34 cellular contexts compared by ENCODE assay signal in the genomic region with DNA sequence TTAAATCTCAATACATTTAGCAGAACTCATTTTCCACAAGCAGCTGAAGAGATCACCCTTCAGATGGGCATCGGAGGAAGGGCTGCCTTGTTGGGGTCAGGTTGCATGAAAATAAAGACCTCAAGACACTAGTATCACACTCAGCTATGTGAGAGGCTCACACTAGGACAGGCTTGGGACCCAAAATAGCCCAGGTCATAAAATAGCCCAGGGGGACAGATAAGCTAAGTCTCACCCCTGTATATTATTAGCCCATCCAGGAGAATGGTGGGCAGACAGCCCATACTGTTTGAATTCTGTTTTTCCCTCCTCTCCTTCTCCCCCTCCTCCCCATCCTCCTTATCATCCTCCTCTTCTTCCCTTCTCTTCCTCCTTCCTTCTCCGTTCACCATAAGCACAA.
"Had no signal": no experiment of that assay in that cellular context is flagged by ENCODE, and none has a peak within 500 bp of the region (broad histone marks: within the 10 kb centered on the region; RNA-seq: fewer than 3 reads in every experiment).

No MANE protein-coding gene starts in this region.

- H3K27ac ChIP-seq: adrenal gland, body of pancreas, brain microvascular endothelial cell, breast epithelium, VCaP had no signal

- H3K27me3 ChIP-seq: adrenal gland, body of pancreas, brain microvascular endothelial cell had no signal

- H3K27me3 Mint-ChIP-seq: activated CD4-positive, alpha-beta memory T cell treated with anti-CD3 and anti-CD28 coated beads for 36 hours; activated CD4-positive, alpha-beta T cell treated with anti-CD3 and anti-CD28 coated beads, Interleukin-2, amount 10 ng/mL, durations not matched to agents 24 days and 14 days; activated CD8-positive, alpha-beta T cell treated with anti-CD3 and anti-CD28 coated beads for 36 hours; activated naive CD8-positive, alpha-beta T cell treated with anti-CD3 and anti-CD28 coated beads for 36 hours had no signal

- DNase-seq: activated B cell treated with CpG ODN at 0.5 μM for 24 hours; activated CD4-positive, alpha-beta memory T cell treated with anti-CD3 and anti-CD28 coated beads for 36 hours; activated CD4-positive, alpha-beta T cell treated with anti-CD3 and anti-CD28 coated beads for 4 hours; activated CD4-positive, alpha-beta T cell treated with anti-CD3 and anti-CD28 coated beads, Interleukin-2, amount 10 ng/mL, durations not matched to agents 24 days and 14 days; activated CD4-positive, alpha-beta T cell treated with anti-CD3 and anti-CD28 coated beads, Interleukin-2, amount 50 U/mL, for 1 hour; activated CD4-positive, alpha-beta T cell treated with anti-CD3 and anti-CD28 coated beads, Interleukin-2, amount 50 U/mL, for 4 hours; activated CD4-positive, CD25-positive, alpha-beta regulatory T cell treated with anti-CD3 and anti-CD28 coated beads, Interleukin-2, amount 50 U/mL, for 72 hours; activated CD8-positive, alpha-beta memory T cell treated with anti-CD3 and anti-CD28 coated beads, Interleukin-2, amount 50 U/mL, for 4 hours; activated CD8-positive, alpha-beta T cell treated with anti-CD3 and anti-CD28 coated beads for 36 hours; activated effector memory CD4-positive, alpha-beta T cell treated with anti-CD3 and anti-CD28 coated beads, Interleukin-2, amount 50 U/mL, for 16 hours; activated gamma-delta T cell treated with Interleukin-2 at 50 U/mL for 16 hours; activated naive CD4-positive, alpha-beta T cell; activated naive CD4-positive, alpha-beta T cell treated with anti-CD3 and anti-CD28 coated beads for 36 hours; activated naive CD4-positive, alpha-beta T cell treated with anti-CD3 and anti-CD28 coated beads, Interleukin-2, amount 50 U/mL, for 16 hours; activated naive CD8-positive, alpha-beta T cell treated with anti-CD3 and anti-CD28 coated beads for 36 hours; activated T-cell treated with anti-CD3 and anti-CD28 coated beads for 4 hours; activated T-cell treated with anti-CD3 and anti-CD28 coated beads, Interleukin-2, amount 50 U/mL, for 1 hour; activated T-cell treated with anti-CD3 and anti-CD28 coated beads, Interleukin-2, amount 50 U/mL, for 4 hours; activated T-cell treated with anti-CD3 and anti-CD28 coated beads, Interleukin-2, amount 50 U/mL, for 72 hours; adrenal gland; amniotic stem cell; aorta; body of pancreas; brain microvascular endothelial cell; central memory CD4-positive, alpha-beta T cell; SW 1271; T-helper 2 cell; T-helper 9 cell had no signal

- H3K9me3 Mint-ChIP-seq: activated B cell treated with CpG ODN at 0.5 μM for 24 hours; activated CD4-positive, alpha-beta memory T cell treated with anti-CD3 and anti-CD28 coated beads for 36 hours; activated CD4-positive, alpha-beta T cell treated with anti-CD3 and anti-CD28 coated beads, Interleukin-2, amount 10 ng/mL, durations not matched to agents 24 days and 14 days; activated CD8-positive, alpha-beta T cell treated with anti-CD3 and anti-CD28 coated beads for 36 hours; activated naive CD4-positive, alpha-beta T cell treated with anti-CD3 and anti-CD28 coated beads for 36 hours; activated naive CD4-positive, alpha-beta T cell treated with anti-CD3 and anti-CD28 coated beads, Interleukin-2, amount 50 U/mL, for 72 hours; activated naive CD8-positive, alpha-beta T cell treated with anti-CD3 and anti-CD28 coated beads for 36 hours; activated T-cell treated with anti-CD3 and anti-CD28 coated beads, Interleukin-2, amount 50 U/mL, for 4 hours; activated T-cell treated with anti-CD3 and anti-CD28 coated beads, Interleukin-2, amount 50 U/mL, for 72 hours; activated T-helper 1 cell treated with anti-CD3 and anti-CD28 coated beads, Interleukin-12 subunit alpha, Interleukin-12 subunit beta, Interleukin-2, Interleukin-4 antibody, amounts not matched to agents 30 ng/mL and 10 ng/mL and 1 ng/mL, durations not matched to agents 14 hours and 24 hours and 36 hours; activated T-helper 17 cell treated with anti-CD3 and anti-CD28 coated beads, Interleukin-2, amount 50 U/mL, for 72 hours; T-helper 2 cell treated with Interferon-gamma antibody and Interleukin-4, amounts not matched to agents 5 μg/mL and 100 μg/mL, for 36 hours had no signal

- H3K4me3 Mint-ChIP-seq: activated B cell treated with CpG ODN at 0.5 μM for 24 hours; activated CD4-positive, alpha-beta memory T cell treated with anti-CD3 and anti-CD28 coated beads for 36 hours; activated CD4-positive, alpha-beta T cell treated with anti-CD3 and anti-CD28 coated beads, Interleukin-2, amount 10 ng/mL, durations not matched to agents 24 days and 14 days; activated CD8-positive, alpha-beta T cell treated with anti-CD3 and anti-CD28 coated beads for 36 hours; activated naive CD4-positive, alpha-beta T cell treated with anti-CD3 and anti-CD28 coated beads for 36 hours; activated naive CD8-positive, alpha-beta T cell treated with anti-CD3 and anti-CD28 coated beads for 36 hours; activated T-cell treated with anti-CD3 and anti-CD28 coated beads, Interleukin-2, amount 50 U/mL, for 4 hours; activated T-cell treated with anti-CD3 and anti-CD28 coated beads, Interleukin-2, amount 50 U/mL, for 72 hours; activated T-helper 1 cell treated with anti-CD3 and anti-CD28 coated beads, Interleukin-12 subunit alpha, Interleukin-12 subunit beta, Interleukin-2, Interleukin-4 antibody, amounts not matched to agents 30 ng/mL and 10 ng/mL and 1 ng/mL, durations not matched to agents 14 hours and 24 hours and 36 hours; activated T-helper 17 cell treated with anti-CD3 and anti-CD28 coated beads, Interleukin-2, amount 50 U/mL, for 72 hours; T-helper 2 cell treated with Interferon-gamma antibody and Interleukin-4, amounts not matched to agents 5 μg/mL and 100 μg/mL, for 36 hours had no signal

- H3K36me3 ChIP-seq: adrenal gland, brain microvascular endothelial cell, breast epithelium had no signal

- H3K27ac Mint-ChIP-seq: activated B cell treated with CpG ODN at 0.5 μM for 24 hours; activated CD4-positive, alpha-beta memory T cell treated with anti-CD3 and anti-CD28 coated beads for 36 hours; activated CD4-positive, alpha-beta T cell treated with anti-CD3 and anti-CD28 coated beads, Interleukin-2, amount 10 ng/mL, durations not matched to agents 24 days and 14 days; activated CD8-positive, alpha-beta T cell treated with anti-CD3 and anti-CD28 coated beads for 36 hours; activated naive CD4-positive, alpha-beta T cell treated with anti-CD3 and anti-CD28 coated beads for 36 hours; activated naive CD4-positive, alpha-beta T cell treated with anti-CD3 and anti-CD28 coated beads, Interleukin-2, amount 50 U/mL, for 72 hours; activated naive CD8-positive, alpha-beta T cell treated with anti-CD3 and anti-CD28 coated beads for 36 hours; activated T-cell treated with anti-CD3 and anti-CD28 coated beads, Interleukin-2, amount 50 U/mL, for 72 hours; activated T-helper 1 cell treated with anti-CD3 and anti-CD28 coated beads, Interleukin-12 subunit alpha, Interleukin-12 subunit beta, Interleukin-2, Interleukin-4 antibody, amounts not matched to agents 30 ng/mL and 10 ng/mL and 1 ng/mL, durations not matched to agents 14 hours and 24 hours and 36 hours; activated T-helper 17 cell treated with anti-CD3 and anti-CD28 coated beads, Interleukin-2, amount 50 U/mL, for 72 hours; T-helper 2 cell treated with Interferon-gamma antibody and Interleukin-4, amounts not matched to agents 5 μg/mL and 100 μg/mL, for 36 hours had no signal

- H3K36me3 Mint-ChIP-seq: activated CD4-positive, alpha-beta memory T cell treated with anti-CD3 and anti-CD28 coated beads for 36 hours; activated naive CD4-positive, alpha-beta T cell treated with anti-CD3 and anti-CD28 coated beads, Interleukin-2, amount 50 U/mL, for 72 hours; activated naive CD8-positive, alpha-beta T cell treated with anti-CD3 and anti-CD28 coated beads for 36 hours had no signal

- ATAC-seq: activated CD8-positive, alpha-beta T cell treated with anti-CD3 and anti-CD28 coated beads for 36 hours; activated naive CD4-positive, alpha-beta T cell treated with anti-CD3 and anti-CD28 coated beads, Interleukin-2, amount 50 U/mL, for 72 hours; activated T-cell treated with anti-CD3 and anti-CD28 coated beads, Interleukin-2, amount 50 U/mL, for 4 hours; activated T-cell treated with anti-CD3 and anti-CD28 coated beads, Interleukin-2, amount 50 U/mL, for 72 hours; activated T-helper 17 cell treated with anti-CD3 and anti-CD28 coated beads, Interleukin-2, amount 50 U/mL, for 72 hours; body of pancreas had no signal

- H3K4me3 ChIP-seq: adrenal gland, body of pancreas, breast epithelium had no signal

- H3K9me3 ChIP-seq: adrenal gland, body of pancreas, breast epithelium had no signal

- H3K4me1 ChIP-seq: adrenal gland, body of pancreas, breast epithelium had no signal

- H3K4me1 Mint-ChIP-seq: activated B cell treated with CpG ODN at 0.5 μM for 24 hours; activated CD4-positive, alpha-beta T cell treated with anti-CD3 and anti-CD28 coated beads, Interleukin-2, amount 10 ng/mL, durations not matched to agents 24 days and 14 days; activated naive CD8-positive, alpha-beta T cell treated with anti-CD3 and anti-CD28 coated beads for 36 hours; activated T-helper 17 cell treated with anti-CD3 and anti-CD28 coated beads, Interleukin-2, amount 50 U/mL, for 72 hours had no signal
